17 cellular contexts compared by ENCODE assay signal in the genomic region with DNA sequence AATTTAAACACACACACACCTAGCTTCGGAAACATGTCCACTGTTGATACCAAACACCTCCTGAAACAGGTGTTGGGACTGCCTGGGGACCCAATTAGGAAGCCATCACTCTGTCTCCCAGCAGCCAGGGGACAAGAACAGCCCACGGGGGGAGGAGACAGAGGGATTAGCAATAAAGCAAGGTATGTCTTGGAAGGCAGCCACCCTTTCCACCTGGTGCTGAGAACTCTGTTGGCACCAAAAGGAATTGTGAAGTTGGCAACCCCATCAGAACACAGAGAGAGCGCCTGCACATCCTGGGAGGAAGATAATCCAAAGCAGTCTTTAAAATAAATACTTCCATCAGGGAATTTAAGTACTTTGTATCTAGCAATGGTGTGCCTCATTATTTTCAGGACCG.
DNase-seq lines count a peak whose midpoint lies in the region; ATAC-seq and TF ChIP-seq lines count a peak whose summit lies in the region.
"Had no signal": no experiment of that assay in that cellular context is flagged by ENCODE, and none has a peak within 500 bp of the region (broad histone marks: within the 10 kb centered on the region; RNA-seq: fewer than 3 reads in every experiment).

No MANE protein-coding gene starts in this region.

- no peak for ATAC-seq in psoas muscle
- no peak for ATAC-seq in GM19035 (IDR thresholded peaks at IDR 0.05; ENCODE audit: unreplicated experiment)

- H3K36me3 ChIP-seq in psoas muscle (ENCODE audit: insufficient read depth in 1 of 2, low read depth in 1 of 2), result peaks cover 0 to 29% of the 10 kb centered on the region in 2 donors
- H3K36me3 ChIP-seq: MG63 had no signal

- 65 to 77% (median 72%) methylated on average over 4 of the region's 4 CpGs for WGBS in psoas muscle, 3 donors

- no peaks in the 10 kb centered on the region for H3K36me3 Mint-ChIP-seq in chondrocyte (ENCODE audit: low read depth)

- no peak for TF ChIP-seq CTCF in chondrocyte (IDR thresholded peaks at IDR 0.05)
- TF ChIP-seq CTCF in psoas muscle (IDR thresholded peaks at IDR 0.05), result no peak

- no peaks in the 10 kb centered on the region for H3K27me3 ChIP-seq in psoas muscle (ENCODE audit: insufficient read depth in 3 of 3, low read length in 2 of 3)
- H3K27me3 ChIP-seq: MG63 had no signal

- H3K4me3 ChIP-seq in psoas muscle, result no peak overlapping the region
- H3K4me3 ChIP-seq: MG63 had no signal

- H3K9me3 ChIP-seq in psoas muscle, result no peaks in the 10 kb centered on the region
- H3K9me3 ChIP-seq: MG63 had no signal

- peaks cover 15% of the 10 kb centered on the region for H3K4me1 Mint-ChIP-seq in chondrocyte (ENCODE audit: low read depth)

- peak; percentile 10 for DNase-seq in activated effector memory CD4-positive, alpha-beta T cell treated with anti-CD3 and anti-CD28 coated beads, Interleukin-2, amount 50 U/mL, for 16 hours
- DNase-seq in activated effector memory CD4-positive, alpha-beta T cell treated with Interleukin-2 at 50 U/mL for 16 hours, result no peak
- DNase-seq in NCI-H2029 treated with DMSO at 0.1 percent for 48 hours (lab: John Stamatoyannopoulos, UW) (peak; percentile 52), chondrocyte (ENCODE audit: low spot score) (peak; percentile 6), psoas muscle (no peak), hippocampal formation (lab: John Stamatoyannopoulos, UW) (no peak)
- DNase-seq: DMS153, H7, MG63, NCI-H187 treated with DMSO at 0.1 percent for 48 hours, NCI-H510A treated with DMSO at 0.1 percent for 48 hours, OCI-M1, RPMI8226, SIG-M5 had no signal

- no peak overlapping the region for H3K27ac Mint-ChIP-seq in chondrocyte (ENCODE audit: unreplicated experiment)

- no peaks in the 10 kb centered on the region for H3K9me3 Mint-ChIP-seq in chondrocyte (ENCODE audit: low read depth)

- H3K4me3 Mint-ChIP-seq in chondrocyte (ENCODE audit: unreplicated experiment), result no peak overlapping the region

- intact Hi-C loops in psoas muscle (cut with DNase I), result no loop called here

- H3K4me1 ChIP-seq in psoas muscle, result no peaks in the 10 kb centered on the region

- H3K27me3 Mint-ChIP-seq in chondrocyte (ENCODE audit: low read depth), result peaks cover 8% of the 10 kb centered on the region

- H3K27ac ChIP-seq in psoas muscle, result no peak overlapping the region
- H3K27ac ChIP-seq: C4-2B, KMS-11 had no signal

Comparison
In these comparisons a context has a peak if more than half of its experiments do, and no peak if none do; other contexts are left out.
1. DNase-seq: peak in activated effector memory CD4-positive, alpha-beta T cell treated with anti-CD3 and anti-CD28 coated beads, Interleukin-2, amount 50 U/mL, for 16 hours (single experiment), NCI-H2029 treated with DMSO at 0.1 percent for 48 hours (single experiment) and chondrocyte (single experiment); none in activated effector memory CD4-positive, alpha-beta T cell treated with Interleukin-2 at 50 U/mL for 16 hours (single experiment), psoas muscle (0 of 2) and hippocampal formation (0 of 2).